In the genomic region with DNA sequence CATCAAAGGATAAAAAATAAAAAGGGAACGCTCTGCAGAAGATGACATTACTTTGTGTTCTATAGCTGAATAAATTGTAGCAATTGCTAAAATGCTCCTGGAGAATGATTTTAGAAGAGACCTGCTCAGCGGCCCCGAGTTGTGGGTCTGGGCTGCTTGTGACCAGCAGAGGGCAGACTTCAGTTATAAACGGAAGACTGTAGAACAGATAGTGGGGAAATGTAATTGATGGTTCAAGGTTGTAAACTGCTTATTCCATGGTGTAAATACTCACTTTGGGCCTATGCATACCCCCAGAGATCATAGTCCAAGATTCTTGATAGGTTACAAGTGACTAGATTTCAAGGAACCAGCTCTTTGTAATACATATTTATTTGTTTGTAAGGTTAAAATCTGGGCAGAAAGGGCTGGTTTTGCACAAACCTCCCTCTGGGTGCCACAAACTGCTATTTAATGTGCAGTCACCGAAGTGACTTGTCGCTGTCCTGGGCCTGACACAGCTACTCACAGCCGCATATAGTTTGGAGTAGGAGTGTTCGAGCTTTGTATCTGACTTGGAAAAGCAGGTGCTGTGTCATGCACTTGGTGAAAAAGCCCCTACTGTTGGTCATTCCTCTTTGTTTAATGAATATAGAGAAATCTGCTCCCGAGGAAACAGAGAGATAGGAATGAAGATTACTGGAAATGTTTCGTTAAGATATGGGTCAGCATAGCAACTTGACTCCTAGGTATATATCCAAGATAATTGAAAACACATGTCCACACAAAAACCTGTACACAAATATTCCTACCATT, we compare ENCODE assay signal across 8 cellular contexts. TPM values are rescaled to one million over a fixed set of nuclear protein-coding genes. Genes with fewer than 3 reads are reported as not detected.
A peak's percentile ranks its signal among the peaks of the same experiment; 100 is the strongest.
DNase-seq lines count a peak whose midpoint lies in the region; ATAC-seq, FAIRE-seq and TF ChIP-seq lines count a peak whose summit lies in the region.

No MANE protein-coding gene starts in this region.

- TF ChIP-seq CTCF in HEK293 (tag by site-specific recombination; IDR thresholded peaks at IDR 0.05) = peak; percentile 16; the same call in 1 of the 2 replicates
- TF ChIP-seq CTCF in sigmoid colon (IDR thresholded peaks at IDR 0.05) = peak; percentile 60 to 83 (median 70)

- peak; percentile 88 for FAIRE-seq in G401.6 (lab: Jason Lieb, UNC)

- DNase-seq in NCI-H1092 treated with DMSO at 0.1 percent for 48 hours (lab: John Stamatoyannopoulos, UW) (peak; percentile 68), T follicular helper cell (ENCODE audit: low read depth) (peak; percentile 55), adipocyte (ENCODE audit: low read depth) (peak; percentile 90), left cardiac atrium (peak; percentile 72), sigmoid colon (peak; percentile 84)

- H3K27me3 ChIP-seq in adipocyte (replicated peaks; ENCODE audit: control insufficient read depth, insufficient read depth, low read length) = no peaks in the 10 kb centered on the region
- no peaks in the 10 kb centered on the region for H3K27me3 ChIP-seq in sigmoid colon

- POLR2A ChIA-PET in HEK293 (lab: Yijun Ruan, JAX) = interaction anchor here (1.1 kb wide), 1 partner anchor 35 kb away, joined by 6 read pairs; the partner anchor contains the start of gene NDUFB4

- peak; percentile 29 to 37 for ATAC-seq in left cardiac atrium
- ATAC-seq in GM21528 (IDR thresholded peaks at IDR 0.05; ENCODE audit: low FRiP score, unreplicated experiment) = no peak

- H3K36me3 ChIP-seq in HEK293 (ENCODE audit: control insufficient read depth in 2 of 2, insufficient read depth in 1 of 2, low read length in 2 of 2) (no peaks in the 10 kb centered on the region), adipocyte (ENCODE audit: control insufficient read depth, insufficient read depth, low read length, severe bottlenecking) (no peaks in the 10 kb centered on the region), sigmoid colon (no peaks in the 10 kb centered on the region)

- H3K4me1 ChIP-seq in HEK293 (ENCODE audit: control insufficient read depth, insufficient read depth, low read length) (no peaks in the 10 kb centered on the region), adipocyte (ENCODE audit: control insufficient read depth, insufficient read depth, low read length) (peaks cover 39% of the 10 kb centered on the region), sigmoid colon (peaks cover 0 to 38% (median 32%) of the 10 kb centered on the region in 4 donors)

- no peak overlapping the region for H3K9ac ChIP-seq in adipocyte (ENCODE audit: low read length)

- H3K27ac ChIP-seq in HEK293 (ENCODE audit: extremely low read depth, low read depth, low read length) = no peak overlapping the region
- peak overlapping the region in 2 of 4 donors; percentile 90 to 92 for H3K27ac ChIP-seq in sigmoid colon

- no peak for TF ChIP-seq POLR2A in sigmoid colon (IDR thresholded peaks at IDR 0.05)

- no peak overlapping the region for H3K4me3 ChIP-seq in HEK293 (ENCODE audit: low read depth, low read length)
- H3K4me3 ChIP-seq in adipocyte (ENCODE audit: low read length) = no peak overlapping the region
- no peak overlapping the region for H3K4me3 ChIP-seq in sigmoid colon

- H3K9me3 ChIP-seq in HEK293 (ENCODE audit: control insufficient read depth, insufficient read depth, low read depth, low read length) (no peaks in the 10 kb centered on the region), adipocyte (ENCODE audit: control insufficient read depth, low read length) (no peaks in the 10 kb centered on the region), sigmoid colon (no peaks in the 10 kb centered on the region)

- no peak for TF ChIP-seq EP300 in sigmoid colon (IDR thresholded peaks at IDR 0.05)

- CTCF ChIA-PET in HEK293 (lab: Yijun Ruan, JAX) = interaction anchor here (0.6 to 5.1 kb wide), 19 partner anchors 8 to 461 kb away, joined by 3 to 64 read pairs (median 3); no protein-coding TSS in a partner anchor

- WGBS in sigmoid colon, 2 donors = 37 to 41% methylated on average over 10 of the region's 10 CpGs

- intact Hi-C loops in left cardiac atrium (cut with DNase I) (loop anchor here (2.0 to 5.0 kb wide), 3 partner anchors 231 to 317 kb away; no protein-coding TSS in a partner anchor), sigmoid colon (cut with DNase I) (loop anchor here (2.0 to 10.0 kb wide), 5 partner anchors 36 to 467 kb away; partner anchors contain the start of genes GSK3B, NDUFB4 and STXBP5L)

TF ChIP-seq in HEK293, 187 proteins besides CTCF, POLR2A, EP300 and RAD21:
- TF ChIP-seq ZNF302 (tag by site-specific recombination; IDR thresholded peaks at IDR 0.05; ENCODE audit: low read depth) (no peak), ZNF654 (tag by site-specific recombination; IDR thresholded peaks at IDR 0.05; ENCODE audit: low read depth) (peak; percentile 81)

RNA-seq across cellular contexts. Expression of gene NDUFB4, which starts 34.7 kb away (rescaled TPM):
- total RNA-seq in left cardiac atrium = 100 to 1,000 TPM; 285 to 331 TPM
- 100 to 1,000 TPM in 2 of 4 donors, 10 to 100 TPM in 2; 72.3 to 148 (median 113) TPM for total RNA-seq in sigmoid colon
- 100 to 1,000 TPM; 258 to 335 (median 329) TPM for polyA plus RNA-seq in sigmoid colon
